Comparison of ENCODE assay signal across 12 cellular contexts in genomic region chr12:31868980-31869379, GRCh38.
DNase-seq lines count a peak whose midpoint lies in the region; TF ChIP-seq lines count a peak whose summit lies in the region.
"Had no signal": no experiment of that assay in that cellular context is flagged by ENCODE, and none has a peak within 500 bp of the region (broad histone marks: within the 10 kb centered on the region; RNA-seq: fewer than 3 reads in every experiment).

No MANE protein-coding gene starts in this region.

- no peak overlapping the region for H3K27ac ChIP-seq in testis
- H3K27ac ChIP-seq: uterus had no signal

- WGBS in testis, 2 donors = 38 to 56% methylated on average over 2 of the region's 2 CpGs

- no peaks in the 10 kb centered on the region for H3K27me3 Mint-ChIP-seq in CD14-positive monocyte (ENCODE audit: low read depth in 3 of 3)

- H3K27ac Mint-ChIP-seq in CD14-positive monocyte = no peak overlapping the region

- H3K4me3 Mint-ChIP-seq in CD14-positive monocyte = no peak overlapping the region

- DNase-seq in SHP77 (lab: John Stamatoyannopoulos, UW) (peak; percentile 49 to 69), SHP77 treated with DMSO at 0.1 percent for 48 hours (lab: John Stamatoyannopoulos, UW) (no peak), NCI-H524 (lab: John Stamatoyannopoulos, UW) (peak; percentile 1 to 67), fibroblast of pulmonary artery (ENCODE audit: low read depth) (peak; percentile 87), testis (peak; percentile 72), KG1 (lab: John Stamatoyannopoulos, UW) (no peak), CD14-positive monocyte (ENCODE audit: low spot score) (no peak), GM13977 (ENCODE audit: low spot score) (no peak)
- DNase-seq: cerebellar nuclear complex; kidney glomerular epithelial cell; stimulated activated CD4-positive, alpha-beta T cell treated with anti-CD3 and anti-CD28 coated beads, Interleukin-1b, Interleukin-23, amount 100 ng/mL, for 48 hours had no signal

- H3K27me3 ChIP-seq in testis = no peaks in the 10 kb centered on the region
- H3K27me3 ChIP-seq: uterus had no signal

- peaks cover 17 to 53% (median 28%) of the 10 kb centered on the region in 7 donors for H3K9me3 Mint-ChIP-seq in CD14-positive monocyte

- H3K36me3 Mint-ChIP-seq in CD14-positive monocyte = peaks cover 11 to 12% of the 10 kb centered on the region in 2 donors

- H3K4me1 Mint-ChIP-seq in CD14-positive monocyte = peaks cover 11% of the 10 kb centered on the region

- no peak overlapping the region for H3K4me3 ChIP-seq in fibroblast of pulmonary artery (replicated peaks; ENCODE audit: low read depth, low read length)
- no peak overlapping the region for H3K4me3 ChIP-seq in testis
- H3K4me3 ChIP-seq: uterus had no signal

- intact Hi-C loops in testis (cut with DNase I; ENCODE audit: low total_unique reads) (no loop called here), CD14-positive monocyte (cut with micrococcal nuclease) (no loop called here)

- TF ChIP-seq CTCF in fibroblast of pulmonary artery (IDR thresholded peaks at IDR 0.05; ENCODE audit: low read length, missing control alignments) (no peak), testis (IDR thresholded peaks at IDR 0.05) (no peak), CD14-positive monocyte (IDR thresholded peaks at IDR 0.05) (no peak), GM13977 (IDR thresholded peaks at IDR 0.05; ENCODE audit: extremely low read depth, insufficient read depth, missing control alignments) (no peak)

- TF ChIP-seq POLR2A in testis (IDR thresholded peaks at IDR 0.05) = no peak

- no peaks in the 10 kb centered on the region for H3K36me3 ChIP-seq in testis (ENCODE audit: low read depth, missing control alignments)
- H3K36me3 ChIP-seq: uterus had no signal

- in situ Hi-C loops in GM13977 (cut with MboI; ENCODE audit: low pct_unique_long_range_greater_than_20kb, low sequenced_read_pairs, unreplicated experiment) = no loop called here

- H3K4me1 ChIP-seq in testis = no peaks in the 10 kb centered on the region
- H3K4me1 ChIP-seq: uterus had no signal

- H3K9me3 ChIP-seq in testis = no peaks in the 10 kb centered on the region
- H3K9me3 ChIP-seq: uterus had no signal

Comparison
In these comparisons a context has a peak if more than half of its experiments do, and no peak if none do; other contexts are left out.
1. DNase-seq: peak in SHP77 (2 of 2), NCI-H524 (2 of 2), fibroblast of pulmonary artery (single experiment) and testis (single experiment); none in SHP77 treated with DMSO at 0.1 percent for 48 hours (single experiment), KG1 (single experiment), CD14-positive monocyte (single experiment) and GM13977 (single experiment).